1 cellular context compared by ENCODE assay signal in genomic region chr6:39189915-39190544, GRCh38.
TF ChIP-seq lines count a peak whose summit lies in the region.

No MANE protein-coding gene starts in this region.

TF ChIP-seq in K562, 482 proteins besides CTCF, POLR2A, EP300 and RAD21 (continued from another document):
- TF ChIP-seq ZNF318 (IDR thresholded peaks at IDR 0.05; ENCODE audit: borderline replicate concordance in 1 of 2, low read depth in 1 of 2) (no peak), DPF2 (IDR thresholded peaks at IDR 0.05) (no peak), HMGN3 (IDR thresholded peaks at IDR 0.05; ENCODE audit: borderline replicate concordance, extremely low read depth, insufficient read length, low read depth, low read length) (peak; percentile 24), TAF9B (IDR thresholded peaks at IDR 0.05; ENCODE audit: partially characterized antibody) (no peak), RAD51 (IDR thresholded peaks at IDR 0.05; ENCODE audit: borderline replicate concordance, low read depth) (no peak), RCOR1 (IDR thresholded peaks at IDR 0.05; ENCODE audit: borderline replicate concordance in 1 of 2, low read depth in 2 of 2, low read length in 2 of 2) (0 out of 4 replicates have a peak, but pooled peaks of 1 of the 2 experiments have one; percentile 11), SMARCA4 (IDR thresholded peaks at IDR 0.05) (no peak), RB1 (IDR thresholded peaks at IDR 0.05; ENCODE audit: low read depth) (0 out of 2 replicates have a peak, but pooled peaks have one; percentile 41), E2F4 (CRISPR knock-in tag; IDR thresholded peaks at IDR 0.05; ENCODE audit: low read depth) (no peak), TCF3 (CRISPR knock-in tag; IDR thresholded peaks at IDR 0.05) (no peak), TCF7 (IDR thresholded peaks at IDR 0.05; ENCODE audit: borderline replicate concordance) (no peak), ETV6 (IDR thresholded peaks at IDR 0.05; ENCODE audit: borderline replicate concordance in 1 of 2, low read depth in 2 of 2, low read length in 1 of 2) (no peak), ETV6 (CRISPR knock-in tag; IDR thresholded peaks at IDR 0.05; ENCODE audit: borderline replicate concordance) (no peak)
- TF ChIP-seq, protein P1, sequence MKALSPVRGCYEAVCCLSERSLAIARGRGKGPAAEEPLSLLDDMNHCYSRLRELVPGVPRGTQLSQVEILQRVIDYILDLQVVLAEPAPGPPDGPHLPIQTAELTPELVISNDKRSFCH (CRISPR knock-in tag; IDR thresholded peaks at IDR 0.05) = no peak
- TF ChIP-seq, protein P1 (tag; IDR thresholded peaks at IDR 0.05) = no peak
